13 cellular contexts compared by ENCODE assay signal in genomic region chr16:50593410-50594139, GRCh38. TPM values are rescaled to one million over a fixed set of nuclear protein-coding genes. Genes with fewer than 3 reads are reported as not detected.
DNase-seq lines count a peak whose midpoint lies in the region; ATAC-seq, FAIRE-seq and TF ChIP-seq lines count a peak whose summit lies in the region.
"Had no signal": no experiment of that assay in that cellular context is flagged by ENCODE, and none has a peak within 500 bp of the region (broad histone marks: within the 10 kb centered on the region; RNA-seq: fewer than 3 reads in every experiment).

No MANE protein-coding gene starts in this region.

- intact Hi-C loops in endothelial cell of umbilical vein (cut with micrococcal nuclease) (loop anchor here (1.0 kb wide), 2 partner anchors 72 to 213 kb away; no protein-coding TSS in a partner anchor), Caco-2 (cut with micrococcal nuclease; ENCODE audit: unreplicated experiment) (no loop called here)

- H3K27ac ChIP-seq in DND-41 (ENCODE audit: low read length) (no peak overlapping the region), endothelial cell of umbilical vein (ENCODE audit: insufficient read depth, low read depth, low read length) (no peak overlapping the region)
- no peak overlapping the region for H3K27ac ChIP-seq in effector memory CD4-positive, alpha-beta T cell (ENCODE audit: insufficient read depth, low read length, poor library complexity, severe bottlenecking)

- H3K4me3 ChIP-seq in DND-41 (ENCODE audit: low read depth in 1 of 2, low read length in 2 of 2) = no peak overlapping the region
- H3K4me3 ChIP-seq in endothelial cell of umbilical vein (replicated peaks in 1 of 3; ENCODE audit: insufficient read depth in 1 of 3, low read depth in 1 of 3, low read length in 3 of 3) = no peak overlapping the region
- no peak overlapping the region for H3K4me3 ChIP-seq in effector memory CD4-positive, alpha-beta T cell (ENCODE audit: insufficient read depth, low read depth, low read length, poor library complexity, severe bottlenecking)
- no peak overlapping the region for H3K4me3 ChIP-seq in Caco-2 (ENCODE audit: low read depth, low read length)

- no peaks in the 10 kb centered on the region for H3K9me3 Mint-ChIP-seq in Caco-2 (ENCODE audit: unreplicated experiment)

- CTCF ChIA-PET in endothelial cell of umbilical vein (lab: Charles Lee) = interaction anchor here (0.5 to 4.5 kb wide), 15 partner anchors 10 to 212 kb away, joined by 3 to 105 read pairs (median 4); no protein-coding TSS in a partner anchor
- CTCF ChIA-PET in Caco-2 (lab: Charles Lee) = interaction anchor here (1.5 kb wide), 1 partner anchor 213 kb away, joined by 16 read pairs; no protein-coding TSS in a partner anchor

- H3K9me3 ChIP-seq in DND-41 (ENCODE audit: insufficient read depth, low read length, severe bottlenecking) (no peaks in the 10 kb centered on the region), endothelial cell of umbilical vein (replicated peaks; ENCODE audit: control insufficient read depth, insufficient read depth, low read length) (no peaks in the 10 kb centered on the region), Caco-2 (no peaks in the 10 kb centered on the region)
- H3K9me3 ChIP-seq in effector memory CD4-positive, alpha-beta T cell (ENCODE audit: control insufficient read depth, low read length) = no peaks in the 10 kb centered on the region

- H3K27ac Mint-ChIP-seq in Caco-2 (ENCODE audit: unreplicated experiment) = no peak overlapping the region
- H3K27ac Mint-ChIP-seq: activated CD4-positive, alpha-beta T cell treated with anti-CD3 and anti-CD28 coated beads, Interleukin-2, amount 10 ng/mL, durations not matched to agents 24 days and 14 days had no signal

- POLR2A ChIA-PET in endothelial cell of umbilical vein (lab: Charles Lee) (no interaction called here), Caco-2 (lab: Charles Lee) (no interaction called here)

- no peak overlapping the region for H3K9ac ChIP-seq in DND-41 (ENCODE audit: low read depth, low read length)
- H3K9ac ChIP-seq in endothelial cell of umbilical vein (replicated peaks; ENCODE audit: extremely low read depth, insufficient read depth, low read length) = no peak overlapping the region

- no peak overlapping the region for H3K4me3 Mint-ChIP-seq in Caco-2 (ENCODE audit: unreplicated experiment)
- H3K4me3 Mint-ChIP-seq: activated CD4-positive, alpha-beta T cell treated with anti-CD3 and anti-CD28 coated beads, Interleukin-2, amount 10 ng/mL, durations not matched to agents 24 days and 14 days had no signal

- no peaks in the 10 kb centered on the region for H4K20me1 ChIP-seq in DND-41 (ENCODE audit: insufficient read depth, low read length)
- H4K20me1 ChIP-seq in endothelial cell of umbilical vein (replicated peaks; ENCODE audit: control insufficient read depth, extremely low read depth, insufficient read depth, low read length) = no peaks in the 10 kb centered on the region

- H3K4me2 ChIP-seq in DND-41 (ENCODE audit: insufficient read depth, low read length) (no peak overlapping the region), endothelial cell of umbilical vein (ENCODE audit: insufficient read depth, low read length) (no peak overlapping the region)

- BruUV-seq in endothelial cell of umbilical vein (replicated peaks; lab: Mats Ljungman, UMichigan) = no TSS peak
- no TSS peak for BruUV-seq in Caco-2 (replicated peaks; lab: Mats Ljungman, UMichigan)

- no peak for TF ChIP-seq POLR2A in endothelial cell of umbilical vein (IDR thresholded peaks at IDR 0.05; ENCODE audit: low read depth, low read length)

- H2AFZ ChIP-seq in DND-41 (ENCODE audit: low read depth, low read length) (no peak overlapping the region), endothelial cell of umbilical vein (ENCODE audit: low read depth, low read length) (no peak overlapping the region)

- H3K27me3 ChIP-seq in DND-41 (ENCODE audit: insufficient read depth, low read length, poor library complexity) (peaks cover 2% of the 10 kb centered on the region), endothelial cell of umbilical vein (ENCODE audit: control insufficient read depth in 2 of 2, insufficient read depth in 2 of 2, low read length in 2 of 2) (no peaks in the 10 kb centered on the region), Caco-2 (replicated peaks; ENCODE audit: control insufficient read depth, insufficient read depth, low read length) (no peaks in the 10 kb centered on the region)
- H3K27me3 ChIP-seq in effector memory CD4-positive, alpha-beta T cell (replicated peaks; ENCODE audit: control insufficient read depth, insufficient read depth, low read length, poor library complexity, severe bottlenecking) = no peaks in the 10 kb centered on the region

- no peaks in the 10 kb centered on the region for H3K36me3 ChIP-seq in DND-41 (ENCODE audit: insufficient read depth, low read length)
- H3K36me3 ChIP-seq in endothelial cell of umbilical vein (ENCODE audit: control insufficient read depth in 2 of 2, extremely low read depth in 1 of 2, insufficient read depth in 2 of 2, low read length in 2 of 2) = no peaks in the 10 kb centered on the region
- H3K36me3 ChIP-seq in effector memory CD4-positive, alpha-beta T cell (ENCODE audit: control insufficient read depth, insufficient read depth, low read length) = no peaks in the 10 kb centered on the region
- peaks cover 1% of the 10 kb centered on the region; the same call in 1 of the 2 replicates for H3K36me3 ChIP-seq in Caco-2 (ENCODE audit: control insufficient read depth, insufficient read depth, low read length)

- H3K9me1 ChIP-seq in endothelial cell of umbilical vein (replicated peaks; ENCODE audit: control insufficient read depth, extremely low read depth, insufficient read depth, low read length) = no peaks in the 10 kb centered on the region

- no peaks in the 10 kb centered on the region for H3K4me1 ChIP-seq in DND-41 (ENCODE audit: insufficient read depth, low read length)
- no peaks in the 10 kb centered on the region for H3K4me1 ChIP-seq in endothelial cell of umbilical vein (ENCODE audit: control insufficient read depth, extremely low read depth, insufficient read depth, low read length)
- H3K4me1 ChIP-seq in effector memory CD4-positive, alpha-beta T cell (ENCODE audit: control insufficient read depth, insufficient read depth, low read length, poor library complexity, severe bottlenecking) = no peaks in the 10 kb centered on the region
- H3K4me1 ChIP-seq in Caco-2 = no peaks in the 10 kb centered on the region

- ATAC-seq in DND-41 (ENCODE audit: insufficient read depth, low read depth) = no peak
- ATAC-seq: stimulated activated naive CD8-positive, alpha-beta T cell treated with anti-CD3 and anti-CD28 coated beads, Interleukin-15, Interleukin-2, amounts not matched to agents 100 U/mL and 50 U/mL, for 24 hours had no signal

- H3K36me3 Mint-ChIP-seq in Caco-2 (ENCODE audit: insufficient read depth, unreplicated experiment) = peaks cover 29% of the 10 kb centered on the region

- no peaks in the 10 kb centered on the region for H3K79me2 ChIP-seq in DND-41 (ENCODE audit: insufficient read depth, low read length)
- H3K79me2 ChIP-seq in endothelial cell of umbilical vein (ENCODE audit: control insufficient read depth, insufficient read depth, low read length) = no peaks in the 10 kb centered on the region

- no peak for DNase-seq in DND-41
- peak; percentile 30 for DNase-seq in NCI-H1694 treated with DMSO at 0.1 percent for 48 hours (lab: John Stamatoyannopoulos, UW)
- peak; percentile 24 for DNase-seq in endothelial cell of umbilical vein (ENCODE audit: low read depth, low spot score)
- DNase-seq in myocyte (ENCODE audit: low read depth) = peak; percentile 53
- no peak for DNase-seq in effector memory CD4-positive, alpha-beta T cell
- DNase-seq in NCI-H2227 treated with DMSO at 0.1 percent for 48 hours (lab: John Stamatoyannopoulos, UW) = no peak
- no peak for DNase-seq in Caco-2
- no peak for DNase-seq in NCI-H748 treated with DMSO at 0.1 percent for 48 hours (lab: John Stamatoyannopoulos, UW)
- DNase-seq: activated CD4-positive, alpha-beta T cell treated with anti-CD3 and anti-CD28 coated beads, Interleukin-2, amount 10 ng/mL, durations not matched to agents 24 days and 14 days; activated naive CD4-positive, alpha-beta T cell treated with Interleukin-2 at 50 U/mL for 16 hours; Calu3; mesenchymal stem cell; stimulated activated naive CD8-positive, alpha-beta T cell treated with anti-CD3 and anti-CD28 coated beads, Interleukin-15, Interleukin-2, amounts not matched to agents 100 U/mL and 50 U/mL, for 24 hours had no signal

- no peaks in the 10 kb centered on the region for H3K27me3 Mint-ChIP-seq in Caco-2 (ENCODE audit: insufficient read depth, unreplicated experiment)
- H3K27me3 Mint-ChIP-seq: activated CD4-positive, alpha-beta T cell treated with anti-CD3 and anti-CD28 coated beads, Interleukin-2, amount 10 ng/mL, durations not matched to agents 24 days and 14 days had no signal

- peak; percentile 3 for TF ChIP-seq CTCF in DND-41 (IDR thresholded peaks at IDR 0.05; ENCODE audit: borderline replicate concordance, extremely low read depth, low read length, poor library complexity, severe bottlenecking)
- peak; percentile 16 to 37 for TF ChIP-seq CTCF in endothelial cell of umbilical vein (IDR thresholded peaks at IDR 0.05; ENCODE audit: extremely low read depth in 1 of 2, insufficient read depth in 1 of 2, low read depth in 1 of 2, low read length in 2 of 2)
- peak in 1 of 2 experiments; percentile 26 for TF ChIP-seq CTCF in Caco-2 (IDR thresholded peaks at IDR 0.05; ENCODE audit: insufficient read depth in 1 of 2, low read depth in 1 of 2, low read length in 1 of 2, severe bottlenecking in 1 of 2, unreplicated experiment in 1 of 2)

- dilution Hi-C loops in endothelial cell of umbilical vein (cut with MboI; ENCODE audit: extremely low pct_ligation_motif_present, low sequenced_read_pairs) = no loop called here

- no peak for FAIRE-seq in endothelial cell of umbilical vein (lab: Jason Lieb, UNC)

- H3K4me1 Mint-ChIP-seq in Caco-2 (ENCODE audit: low read depth, unreplicated experiment) = no peaks in the 10 kb centered on the region

TF ChIP-seq in endothelial cell of umbilical vein, 7 proteins besides CTCF, POLR2A, EP300 and RAD21 (continues in another document):
- TF ChIP-seq, protein P1, sequence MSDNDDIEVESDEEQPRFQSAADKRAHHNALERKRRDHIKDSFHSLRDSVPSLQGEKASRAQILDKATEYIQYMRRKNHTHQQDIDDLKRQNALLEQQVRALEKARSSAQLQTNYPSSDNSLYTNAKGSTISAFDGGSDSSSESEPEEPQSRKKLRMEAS (IDR thresholded peaks at IDR 0.05; ENCODE audit: insufficient read depth, insufficient read length) = no peak

RNA-seq across cellular contexts. Expression of gene NKD1, which starts 45.4 kb away (rescaled TPM):
- total RNA-seq in endothelial cell of umbilical vein (0.32 TPM in 1 of 2 replicates, not detected in the other), myocyte (0.16 and 0.75 TPM in 2 replicates), Caco-2 (2022) (37.9 and 54.9 TPM in 2 replicates)
- polyA plus RNA-seq in endothelial cell of umbilical vein = not detected in 2 replicates
- under 0.01 and 0.01 TPM in 2 replicates for polyA plus RNA-seq in endothelial cell of umbilical vein (2011; cell fraction: cytosol; rRNA removed)
- 0.01 TPM in 1 of 2 replicates, not detected in the other for polyA plus RNA-seq in endothelial cell of umbilical vein (2011; cell fraction: nucleus; rRNA removed)
- 0.04 TPM in 1 of 2 replicates, not detected in the other for polyA plus RNA-seq in endothelial cell of umbilical vein (2012)
- polyA minus RNA-seq in endothelial cell of umbilical vein = not detected in 2 replicates
- polyA minus RNA-seq in endothelial cell of umbilical vein (2011; cell fraction: cytosol; rRNA and poly(A)+ RNA removed) = not detected
- not detected in 2 replicates for polyA minus RNA-seq in endothelial cell of umbilical vein (2011; cell fraction: nucleus; rRNA and poly(A)+ RNA removed)
- 0.20 TPM for polyA plus RNA-seq in myocyte (2012)

Comparison
In these comparisons a context has a peak if more than half of its experiments do, and no peak if none do; other contexts are left out.
1. DNase-seq: peak in NCI-H1694 treated with DMSO at 0.1 percent for 48 hours (single experiment), endothelial cell of umbilical vein (single experiment) and myocyte (single experiment); none in DND-41 (single experiment), effector memory CD4-positive, alpha-beta T cell (0 of 3), NCI-H2227 treated with DMSO at 0.1 percent for 48 hours (single experiment), Caco-2 (0 of 2) and NCI-H748 treated with DMSO at 0.1 percent for 48 hours (single experiment).
2. RNA of gene NKD1, which starts 45.4 kb away (total RNA-seq): 37.9 to 54.9 TPM in Caco-2; 0.16 to 0.75 TPM in myocyte and 0.32 TPM in endothelial cell of umbilical vein; every median in the first group is over 10 times any median in the second.